In genomic region chr20:53692465-53693067, GRCh38 we compare ENCODE assay signal across 9 cellular contexts.
DNase-seq lines count a peak whose midpoint lies in the region; ATAC-seq and TF ChIP-seq lines count a peak whose summit lies in the region.
"Had no signal": no experiment of that assay in that cellular context is flagged by ENCODE, and none has a peak within 500 bp of the region (broad histone marks: within the 10 kb centered on the region; RNA-seq: fewer than 3 reads in every experiment).

No MANE protein-coding gene starts in this region.

- peak overlapping the region; percentile 66 for H2BK5ac ChIP-seq in trophoblast cell (ENCODE audit: low read depth, low read length, poor library complexity)

- peak overlapping the region; percentile 86 for H2AK5ac ChIP-seq in trophoblast cell (ENCODE audit: low read length)

- H3K27ac ChIP-seq in esophagus squamous epithelium: peak overlapping the region in 3 of 4 donors; percentile 42 to 76 (median 63)
- H3K27ac ChIP-seq in trophoblast cell (ENCODE audit: low read depth, low read length): no peak overlapping the region

- H3K4me1 ChIP-seq in esophagus squamous epithelium: peaks cover 0 to 24% (median 14%) of the 10 kb centered on the region in 3 donors
- peaks cover 11 to 13% of the 10 kb centered on the region in 2 experiments for H3K4me1 ChIP-seq in trophoblast cell (ENCODE audit: control insufficient read depth in 1 of 2, insufficient read depth in 2 of 2, low read length in 2 of 2)

- TF ChIP-seq POLR2A in esophagus squamous epithelium (IDR thresholded peaks at IDR 0.05): no peak

- DNase-seq in EL (peak; percentile 58), NOMO-1 treated with dmso at 0.1 percent for 144 hours (lab: John Stamatoyannopoulos, UW; ENCODE audit: unreplicated experiment) (peak; percentile 78), esophagus squamous epithelium (lab: John Stamatoyannopoulos, UW) (no peak), trophoblast cell (peak in 1 of 2 donors; percentile 39), islet precursor cell (no peak)
- DNase-seq: occipital lobe had no signal

- H2BK120ac ChIP-seq in trophoblast cell (ENCODE audit: insufficient read depth, low read length, poor library complexity): peak overlapping the region; percentile 83

- H3K14ac ChIP-seq in trophoblast cell (ENCODE audit: low read length): peak overlapping the region; percentile 85

- no peak for TF ChIP-seq CTCF in esophagus squamous epithelium (IDR thresholded peaks at IDR 0.05)

- H3K36me3 ChIP-seq in esophagus squamous epithelium (no peaks in the 10 kb centered on the region), trophoblast cell (ENCODE audit: control insufficient read depth in 1 of 2, insufficient read depth in 2 of 2, low read length in 2 of 2) (no peaks in the 10 kb centered on the region)

- WGBS in esophagus squamous epithelium, 2 donors: 39 to 52% methylated on average over 8 to 10 of the region's 10 CpGs
- WGBS in trophoblast cell (ENCODE audit: extremely low coverage, insufficient coverage, insufficient read length): no CpG with 5 or more reads among the region's 10 CpGs

- peaks cover 11% of the 10 kb centered on the region for H3K79me1 ChIP-seq in trophoblast cell (ENCODE audit: low read length)

- peak overlapping the region; percentile 95 for H2BK12ac ChIP-seq in trophoblast cell (ENCODE audit: low read length)

- H3K4me3 ChIP-seq in esophagus squamous epithelium (no peak overlapping the region), trophoblast cell (ENCODE audit: low read depth, low read length) (no peak overlapping the region)

- H3K23ac ChIP-seq in trophoblast cell (ENCODE audit: low read length): no peak overlapping the region

- H4K8ac ChIP-seq in trophoblast cell (ENCODE audit: low read depth, low read length): peak overlapping the region; percentile 57

- no peak overlapping the region for H3K9ac ChIP-seq in trophoblast cell (ENCODE audit: low read length)

- intact Hi-C loops in esophagus squamous epithelium (cut with DNase I): no loop called here

- H3K4ac ChIP-seq in trophoblast cell (ENCODE audit: low read depth, low read length): peak overlapping the region; percentile 73

- ATAC-seq in HG02970 (IDR thresholded peaks at IDR 0.05; ENCODE audit: low FRiP score, unreplicated experiment) (no peak), GM19351 (IDR thresholded peaks at IDR 0.05; ENCODE audit: unreplicated experiment) (no peak), GM19467 (IDR thresholded peaks at IDR 0.05; ENCODE audit: unreplicated experiment) (no peak)

- H3K9me3 ChIP-seq in esophagus squamous epithelium: no peaks in the 10 kb centered on the region
- H3K9me3 ChIP-seq in trophoblast cell (ENCODE audit: insufficient read depth, low read depth, low read length): no peaks in the 10 kb centered on the region

- H4K91ac ChIP-seq in trophoblast cell (ENCODE audit: low read depth, low read length): peak overlapping the region; percentile 88

- H3K4me2 ChIP-seq in trophoblast cell (ENCODE audit: low read length): no peak overlapping the region

- no peak overlapping the region for H2AFZ ChIP-seq in trophoblast cell (ENCODE audit: insufficient read depth, low read length, poor library complexity)

- H3K27me3 ChIP-seq in esophagus squamous epithelium: no peaks in the 10 kb centered on the region
- no peaks in the 10 kb centered on the region for H3K27me3 ChIP-seq in trophoblast cell (ENCODE audit: insufficient read depth, low read length)

- H3K18ac ChIP-seq in trophoblast cell (ENCODE audit: low read length): peak overlapping the region; percentile 9

- no peak overlapping the region for H4K12ac ChIP-seq in trophoblast cell (ENCODE audit: low read depth, low read length)

- H3K79me2 ChIP-seq in trophoblast cell (ENCODE audit: control insufficient read depth, insufficient read depth, low read length, poor library complexity): no peaks in the 10 kb centered on the region

Comparison
In these comparisons a context has a peak if more than half of its experiments do, and no peak if none do; other contexts are left out.
1. DNase-seq: peak in EL (single experiment) and NOMO-1 treated with dmso at 0.1 percent for 144 hours (single experiment); none in esophagus squamous epithelium (single experiment) and islet precursor cell (single experiment).